In genomic region chr1:38489844-38490270, GRCh38 we compare ENCODE assay signal across 1 cellular context.
TF ChIP-seq lines count a peak whose summit lies in the region.

No MANE protein-coding gene starts in this region.

TF ChIP-seq in H1, 55 proteins besides CTCF, POLR2A, EP300 and RAD21 (continued from another document):
- TF ChIP-seq CHD7 (IDR thresholded peaks at IDR 0.05; ENCODE audit: insufficient replicate concordance, low read length) (no peak), CEBPB (IDR thresholded peaks at IDR 0.05; ENCODE audit: low read depth, low read length) (no peak), TCF12 (IDR thresholded peaks at IDR 0.05; ENCODE audit: low read depth, low read length) (no peak), SIX5 (IDR thresholded peaks at IDR 0.05; ENCODE audit: low read depth, low read length) (no peak), SP4 (IDR thresholded peaks at IDR 0.05; ENCODE audit: low read length) (no peak), FOSL1 (IDR thresholded peaks at IDR 0.05; ENCODE audit: insufficient read depth, low read depth, low read length) (no peak), CBX5 (IDR thresholded peaks at IDR 0.05; ENCODE audit: low read depth, low read length) (no peak), KDM1A (IDR thresholded peaks at IDR 0.05; ENCODE audit: borderline replicate concordance, low read length) (no peak; the same call in 1 of the 2 replicates), SP2 (IDR thresholded peaks at IDR 0.05; ENCODE audit: low read length) (no peak), RBBP5 (IDR thresholded peaks at IDR 0.05; ENCODE audit: borderline replicate concordance, low read depth, low read length) (0 out of 2 replicates have a peak, but pooled peaks have one; percentile 52), PHF8 (conservative IDR thresholded peaks at IDR 0.05; ENCODE audit: low read depth, low read length) (no peak), SAP30 (IDR thresholded peaks at IDR 0.05; ENCODE audit: insufficient read depth, insufficient replicate concordance, low read length) (no peak), CTBP2 (IDR thresholded peaks at IDR 0.05; ENCODE audit: borderline replicate concordance, insufficient read depth, insufficient read length, low read length) (no peak), KDM4A (IDR thresholded peaks at IDR 0.05; ENCODE audit: low read depth, low read length, severe bottlenecking) (no peak), E2F6 (IDR thresholded peaks at IDR 0.05) (peak; percentile 7; the same call in 1 of the 2 replicates), RFX5 (IDR thresholded peaks at IDR 0.05; ENCODE audit: borderline replicate concordance, low read depth, low read length) (no peak), TAF1 (IDR thresholded peaks at IDR 0.05; ENCODE audit: low read depth, low read length) (no peak), NANOG (IDR thresholded peaks at IDR 0.05; ENCODE audit: insufficient read depth, low read depth, low read length, poor library complexity, severe bottlenecking) (no peak), ATF3 (IDR thresholded peaks at IDR 0.05; ENCODE audit: insufficient read depth, low read depth, low read length) (no peak), CREB1 (IDR thresholded peaks at IDR 0.05) (peak; percentile 61), CHD1 (IDR thresholded peaks at IDR 0.05; ENCODE audit: low read depth, low read length) (no peak), POLR2AphosphoS5 (IDR thresholded peaks at IDR 0.05; ENCODE audit: low read depth, low read length) (no peak), ZNF274 (IDR thresholded peaks at IDR 0.05; ENCODE audit: borderline replicate concordance, extremely low read depth, low read length) (no peak), BACH1 (IDR thresholded peaks at IDR 0.05; ENCODE audit: low read length) (no peak), ATF2 (IDR thresholded peaks at IDR 0.05; ENCODE audit: low read length) (no peak), TAF7 (optimal IDR thresholded peaks at IDR 0.05; ENCODE audit: borderline replicate concordance, low read depth, low read length) (no peak), RXRA (IDR thresholded peaks at IDR 0.05; ENCODE audit: insufficient read depth, low read depth, low read length) (no peak), MAX (IDR thresholded peaks at IDR 0.05) (peak; percentile 70), POU5F1 (IDR thresholded peaks at IDR 0.05; ENCODE audit: low read depth, low read length) (no peak), CHD2 (IDR thresholded peaks at IDR 0.05; ENCODE audit: low read length) (no peak), GABPA (IDR thresholded peaks at IDR 0.05; ENCODE audit: borderline replicate concordance, insufficient read depth, low read length) (no peak), JUND (IDR thresholded peaks at IDR 0.05; ENCODE audit: low read length) (no peak; the same call in 1 of the 2 replicates), SIN3A (conservative IDR thresholded peaks at IDR 0.05 in 1 of 2, IDR thresholded peaks at IDR 0.05 in 1 of 2; ENCODE audit: low read depth in 1 of 2, low read length in 2 of 2) (0 out of 4 replicates have a peak, but pooled peaks of 1 of the 2 experiments have one; percentile 26), SP1 (IDR thresholded peaks at IDR 0.05; ENCODE audit: low read depth, low read length) (peak; percentile 63; the same call in 1 of the 2 replicates), KDM5A (IDR thresholded peaks at IDR 0.05; ENCODE audit: low read length) (no peak), CBX8 (IDR thresholded peaks at IDR 0.05; ENCODE audit: borderline replicate concordance, low read depth, low read length) (no peak), SUZ12 (IDR thresholded peaks at IDR 0.05; ENCODE audit: low read length) (no peak), EZH2 (IDR thresholded peaks at IDR 0.05; ENCODE audit: low read depth, low read length, severe bottlenecking) (no peak), TBP (IDR thresholded peaks at IDR 0.05; ENCODE audit: low read depth, low read length) (peak; percentile 52; the same call in 1 of the 2 replicates), BCL11A (IDR thresholded peaks at IDR 0.05; ENCODE audit: low read depth in 2 of 2, low read length in 2 of 2) (no peak), GTF2F1 (IDR thresholded peaks at IDR 0.05; ENCODE audit: borderline replicate concordance, low read depth, low read length) (no peak), SIRT6 (IDR thresholded peaks at IDR 0.05; ENCODE audit: low read length) (no peak), EGR1 (IDR thresholded peaks at IDR 0.05; ENCODE audit: borderline replicate concordance, low read depth, low read length) (no peak), SRF (IDR thresholded peaks at IDR 0.05; ENCODE audit: low read depth, low read length) (no peak), USF2 (IDR thresholded peaks at IDR 0.05; ENCODE audit: low read length) (no peak), HDAC2 (IDR thresholded peaks at IDR 0.05; ENCODE audit: borderline replicate concordance in 1 of 2, low read depth in 2 of 2, low read length in 2 of 2) (no peak), TEAD4 (IDR thresholded peaks at IDR 0.05; ENCODE audit: low read depth, low read length) (peak; percentile 18; the same call in 1 of the 2 replicates), BRCA1 (IDR thresholded peaks at IDR 0.05; ENCODE audit: low read depth, low read length) (no peak), RNF2 (IDR thresholded peaks at IDR 0.05; ENCODE audit: borderline replicate concordance, low read depth, low read length, missing control alignments, poor library complexity, severe bottlenecking) (no peak), JUN (IDR thresholded peaks at IDR 0.05; ENCODE audit: low read depth, low read length) (no peak), HDAC6 (IDR thresholded peaks at IDR 0.05; ENCODE audit: low read depth, low read length) (no peak), NRF1 (IDR thresholded peaks at IDR 0.05; ENCODE audit: low read depth, low read length) (peak; percentile 58), ASH2L (IDR thresholded peaks at IDR 0.05; ENCODE audit: low read length) (peak; percentile 88), YY1 (IDR thresholded peaks at IDR 0.05; ENCODE audit: low read depth, low read length) (0 out of 2 replicates have a peak, but pooled peaks have one; percentile 38)
TF ChIP-seq in H1: peak in this region for 11.
